In genomic region chr6:10410214-10410873, GRCh38 we compare ENCODE assay signal across 11 cellular contexts. TPM values are rescaled to one million over a fixed set of nuclear protein-coding genes. Genes with fewer than 3 reads are reported as not detected.
A peak's percentile ranks its signal among the peaks of the same experiment; 100 is the strongest.
DNase-seq lines count a peak whose midpoint lies in the region; ATAC-seq lines count a peak whose summit lies in the region.
"Had no signal": no experiment of that assay in that cellular context is flagged by ENCODE, and none has a peak within 500 bp of the region (broad histone marks: within the 10 kb centered on the region; RNA-seq: fewer than 3 reads in every experiment).

No MANE protein-coding gene starts in this region.

- H3K36me3 ChIP-seq in iPS-20b (ENCODE audit: insufficient read depth, low read depth, low read length): no peaks in the 10 kb centered on the region
- peaks cover 0 to 4% of the 10 kb centered on the region in 2 experiments for H3K36me3 ChIP-seq in mesenchymal stem cell (ENCODE audit: control insufficient read depth in 1 of 2, insufficient read depth in 2 of 2, low read depth in 1 of 2, low read length in 2 of 2)

- H3K9ac ChIP-seq in iPS-20b (ENCODE audit: low read depth, low read length) (no peak overlapping the region), mesenchymal stem cell (ENCODE audit: low read length) (no peak overlapping the region)

- no peak overlapping the region for H3K4me2 ChIP-seq in mesenchymal stem cell (ENCODE audit: low read length, poor library complexity, severe bottlenecking)

- no peak overlapping the region for H4K91ac ChIP-seq in mesenchymal stem cell (ENCODE audit: low read length)

- H3K27me3 ChIP-seq in iPS-20b (ENCODE audit: insufficient read depth, low read length) (peaks cover 100% of the 10 kb centered on the region), mesenchymal stem cell (ENCODE audit: control insufficient read depth in 1 of 2, insufficient read depth in 1 of 2, low read length in 2 of 2) (peaks cover 75 to 97% of the 10 kb centered on the region in 2 experiments)

- no peaks in the 10 kb centered on the region; the same call in 1 of the 2 replicates for H3K9me3 ChIP-seq in iPS-20b (ENCODE audit: insufficient read depth, low read depth, low read length)
- no peaks in the 10 kb centered on the region for H3K9me3 ChIP-seq in mesenchymal stem cell (ENCODE audit: control insufficient read depth, low read length)

- no peak overlapping the region for H2BK12ac ChIP-seq in mesenchymal stem cell (ENCODE audit: low read length in 2 of 2)

- ATAC-seq in stimulated activated naive CD8-positive, alpha-beta T cell treated with anti-CD3 and anti-CD28 coated beads, Interleukin-15, Interleukin-2, amounts not matched to agents 100 U/mL and 50 U/mL, for 24 hours: no peak
- no peak for ATAC-seq in activated CD8-positive, alpha-beta T cell treated with anti-CD3 and anti-CD28 coated beads, Interleukin-2, amount 10 ng/mL, durations not matched to agents 7 days and 5 days
- ATAC-seq in HG02885 (IDR thresholded peaks at IDR 0.05; ENCODE audit: poor library complexity, unreplicated experiment): no peak

- no peaks in the 10 kb centered on the region for H3K79me1 ChIP-seq in mesenchymal stem cell (replicated peaks; ENCODE audit: low read length, poor library complexity, severe bottlenecking)

- no peak overlapping the region for H3K14ac ChIP-seq in mesenchymal stem cell (ENCODE audit: low read length in 2 of 2)

- POLR2A ChIA-PET in activated CD8-positive, alpha-beta T cell treated with anti-CD3 and anti-CD28 coated beads, Interleukin-2, amount 10 ng/mL, durations not matched to agents 7 days and 5 days (lab: Charles Lee): no interaction called here

- H3K27me3 Mint-ChIP-seq in stimulated activated naive CD8-positive, alpha-beta T cell treated with anti-CD3 and anti-CD28 coated beads, Interleukin-15, Interleukin-2, amounts not matched to agents 100 ng/mL and 50 ng/mL, for 24 hours: peaks cover 94% of the 10 kb centered on the region
- peaks cover 88% of the 10 kb centered on the region for H3K27me3 Mint-ChIP-seq in activated CD8-positive, alpha-beta T cell treated with anti-CD3 and anti-CD28 coated beads, Interleukin-2, amount 10 ng/mL, durations not matched to agents 7 days and 5 days (ENCODE audit: low read depth)

- peaks cover 16% of the 10 kb centered on the region for H3K36me3 Mint-ChIP-seq in stimulated activated naive CD8-positive, alpha-beta T cell treated with anti-CD3 and anti-CD28 coated beads, Interleukin-15, Interleukin-2, amounts not matched to agents 100 ng/mL and 50 ng/mL, for 24 hours (ENCODE audit: low read depth)
- H3K36me3 Mint-ChIP-seq in activated CD8-positive, alpha-beta T cell treated with anti-CD3 and anti-CD28 coated beads, Interleukin-2, amount 10 ng/mL, durations not matched to agents 7 days and 5 days (ENCODE audit: low read depth): peaks cover 38% of the 10 kb centered on the region

- H3K27ac ChIP-seq in iPS-20b (ENCODE audit: low read length) (no peak overlapping the region), mesenchymal stem cell (ENCODE audit: low read length, poor library complexity, severe bottlenecking) (no peak overlapping the region), caudate nucleus (ENCODE audit: low read depth, low read length) (no peak overlapping the region)

- no peak overlapping the region for H2AK5ac ChIP-seq in mesenchymal stem cell (ENCODE audit: low read length, severe bottlenecking)

- no peak overlapping the region for H3K4ac ChIP-seq in mesenchymal stem cell (ENCODE audit: low read depth in 1 of 2, low read length in 2 of 2)

- no peak overlapping the region for H3K18ac ChIP-seq in mesenchymal stem cell (ENCODE audit: low read depth in 1 of 2, low read length in 2 of 2)

- H2AFZ ChIP-seq in mesenchymal stem cell (ENCODE audit: low read depth, low read length): no peak overlapping the region

- H2BK5ac ChIP-seq in mesenchymal stem cell (ENCODE audit: low read depth, low read length, poor library complexity, severe bottlenecking): no peak overlapping the region

- H3K4me1 Mint-ChIP-seq in stimulated activated naive CD8-positive, alpha-beta T cell treated with anti-CD3 and anti-CD28 coated beads, Interleukin-15, Interleukin-2, amounts not matched to agents 100 ng/mL and 50 ng/mL, for 24 hours (ENCODE audit: low read depth): peaks cover 44% of the 10 kb centered on the region
- H3K4me1 Mint-ChIP-seq in activated CD8-positive, alpha-beta T cell treated with anti-CD3 and anti-CD28 coated beads, Interleukin-2, amount 10 ng/mL, durations not matched to agents 7 days and 5 days (ENCODE audit: low read depth): peaks cover 35% of the 10 kb centered on the region

- 11% methylated on average over 14 of the region's 30 CpGs for WGBS in mesenchymal stem cell

- H3K4me3 ChIP-seq in iPS-20b (ENCODE audit: low read length) (peak overlapping the region; percentile 17; the same call in 1 of the 2 replicates), mesenchymal stem cell (ENCODE audit: insufficient read depth in 1 of 2, low read depth in 1 of 2, low read length in 2 of 2) (peak overlapping the region in 1 of 2 experiments; percentile 50)

- H3K27ac Mint-ChIP-seq in stimulated activated naive CD8-positive, alpha-beta T cell treated with anti-CD3 and anti-CD28 coated beads, Interleukin-15, Interleukin-2, amounts not matched to agents 100 ng/mL and 50 ng/mL, for 24 hours: no peak overlapping the region
- H3K27ac Mint-ChIP-seq in activated CD8-positive, alpha-beta T cell treated with anti-CD3 and anti-CD28 coated beads, Interleukin-2, amount 10 ng/mL, durations not matched to agents 7 days and 5 days: peak overlapping the region; percentile 55

- no peak overlapping the region for H2BK120ac ChIP-seq in mesenchymal stem cell (ENCODE audit: low read depth, low read length)

- H2BK15ac ChIP-seq in mesenchymal stem cell (ENCODE audit: low read depth, poor library complexity, severe bottlenecking): no peak overlapping the region

- peak overlapping the region in 1 of 2 experiments; percentile 56 for H3K23ac ChIP-seq in mesenchymal stem cell (ENCODE audit: low read length in 2 of 2)

- no peak overlapping the region for H4K8ac ChIP-seq in mesenchymal stem cell (ENCODE audit: low read length)

- peak overlapping the region; percentile 85 for H3K4me3 Mint-ChIP-seq in stimulated activated naive CD8-positive, alpha-beta T cell treated with anti-CD3 and anti-CD28 coated beads, Interleukin-15, Interleukin-2, amounts not matched to agents 100 ng/mL and 50 ng/mL, for 24 hours
- peak overlapping the region; percentile 50 for H3K4me3 Mint-ChIP-seq in activated CD8-positive, alpha-beta T cell treated with anti-CD3 and anti-CD28 coated beads, Interleukin-2, amount 10 ng/mL, durations not matched to agents 7 days and 5 days

- DNase-seq in stimulated activated naive CD8-positive, alpha-beta T cell treated with anti-CD3 and anti-CD28 coated beads, Interleukin-15, Interleukin-2, amounts not matched to agents 100 U/mL and 50 U/mL, for 24 hours: no peak
- DNase-seq in activated CD8-positive, alpha-beta T cell treated with anti-CD3 and anti-CD28 coated beads, Interleukin-2, amount 10 ng/mL, durations not matched to agents 7 days and 5 days: no peak
- no peak for DNase-seq in RPMI8226
- no peak for DNase-seq in mesenchymal stem cell
- no peak for DNase-seq in caudate nucleus (lab: John Stamatoyannopoulos, UW)
- DNase-seq: DMS53, midbrain, SHP77 had no signal

- H3K4me1 ChIP-seq in iPS-20b (ENCODE audit: insufficient read depth, low read length): peaks cover 18% of the 10 kb centered on the region
- peaks cover 35% of the 10 kb centered on the region for H3K4me1 ChIP-seq in mesenchymal stem cell (ENCODE audit: control insufficient read depth, insufficient read depth, low read depth, low read length)

- CTCF ChIA-PET in activated CD8-positive, alpha-beta T cell treated with anti-CD3 and anti-CD28 coated beads, Interleukin-2, amount 10 ng/mL, durations not matched to agents 7 days and 5 days (lab: Charles Lee): no interaction called here

- peaks cover 21% of the 10 kb centered on the region for H3K9me3 Mint-ChIP-seq in stimulated activated naive CD8-positive, alpha-beta T cell treated with anti-CD3 and anti-CD28 coated beads, Interleukin-15, Interleukin-2, amounts not matched to agents 100 ng/mL and 50 ng/mL, for 24 hours
- peaks cover 7% of the 10 kb centered on the region for H3K9me3 Mint-ChIP-seq in activated CD8-positive, alpha-beta T cell treated with anti-CD3 and anti-CD28 coated beads, Interleukin-2, amount 10 ng/mL, durations not matched to agents 7 days and 5 days (ENCODE audit: insufficient read depth)

RNA-seq across cellular contexts. Expression of gene TFAP2A, which starts 4.5 kb away (rescaled TPM):
- total RNA-seq in activated CD8-positive, alpha-beta T cell treated with anti-CD3 and anti-CD28 coated beads, Interleukin-2, amount 10 ng/mL, durations not matched to agents 7 days and 5 days: not detected
- 0.17 TPM for polyA plus RNA-seq in mesenchymal stem cell (2013, experiment 1 of 2)
- 0.21 TPM for polyA plus RNA-seq in mesenchymal stem cell (2013, experiment 2 of 2)
